10 cellular contexts compared by ENCODE assay signal in genomic region chr9:134648701-134649525, GRCh38. TPM values are rescaled to one million over a fixed set of nuclear protein-coding genes. Genes with fewer than 3 reads are reported as not detected.
DNase-seq lines count a peak whose midpoint lies in the region; TF ChIP-seq lines count a peak whose summit lies in the region.
"Had no signal": no experiment of that assay in that cellular context is flagged by ENCODE, and none has a peak within 500 bp of the region (broad histone marks: within the 10 kb centered on the region; RNA-seq: fewer than 3 reads in every experiment).

No MANE protein-coding gene starts in this region.

- TF ChIP-seq EP300 in esophagus muscularis mucosa (IDR thresholded peaks at IDR 0.05): no peak

- TF ChIP-seq POLR2A in esophagus muscularis mucosa (IDR thresholded peaks at IDR 0.05; ENCODE audit: low read depth): no peak

- H3K36me3 ChIP-seq in esophagus muscularis mucosa (peaks cover 0 to 8% (median 0%) of the 10 kb centered on the region in 4 donors), skeletal muscle satellite cell (ENCODE audit: insufficient read depth, low read length) (peaks cover 54% of the 10 kb centered on the region)
- H3K36me3 ChIP-seq: neutrophil had no signal

- H3K4me3 ChIP-seq in esophagus muscularis mucosa (no peak overlapping the region), skeletal muscle satellite cell (ENCODE audit: low read length) (peak overlapping the region; percentile 32)

- H3K4me1 ChIP-seq in esophagus muscularis mucosa: peaks cover 33 to 95% (median 92%) of the 10 kb centered on the region in 4 donors
- peaks cover 64% of the 10 kb centered on the region for H3K4me1 ChIP-seq in skeletal muscle satellite cell (ENCODE audit: control insufficient read depth, insufficient read depth, low read length)

- H3K27ac ChIP-seq in esophagus muscularis mucosa (replicated peaks in 1 of 4): peak overlapping the region; percentile 96 to 99 (median 98)
- H3K27ac ChIP-seq: neutrophil had no signal

- intact Hi-C loops in esophagus muscularis mucosa (cut with DNase I): no loop called here

- DNase-seq in EH (ENCODE audit: low read depth) (peak; percentile 88), LoVo (ENCODE audit: low spot score) (peak; percentile 20), esophagus muscularis mucosa (ENCODE audit: extremely low spot score) (no peak), iPS-NIHi7 (ENCODE audit: extremely low spot score) (no peak), 8988T (no peak), GM19238 (ENCODE audit: insufficient read length, low spot score) (no peak)
- DNase-seq: GOT3 had no signal

- H3K9me3 ChIP-seq in esophagus muscularis mucosa (no peaks in the 10 kb centered on the region), skeletal muscle satellite cell (replicated peaks; ENCODE audit: low read length) (no peaks in the 10 kb centered on the region)
- H3K9me3 ChIP-seq: neutrophil had no signal

- no peak for TF ChIP-seq CTCF in esophagus muscularis mucosa (IDR thresholded peaks at IDR 0.05)

- H3K27me3 ChIP-seq in esophagus muscularis mucosa (no peaks in the 10 kb centered on the region), skeletal muscle satellite cell (ENCODE audit: control insufficient read depth, insufficient read depth, low read length) (no peaks in the 10 kb centered on the region)

- 85% methylated on average over 14 of the region's 20 CpGs for WGBS in esophagus muscularis mucosa

- H3K4me2 ChIP-seq in skeletal muscle satellite cell (ENCODE audit: low read length): peak overlapping the region; percentile 65

- H3K9ac ChIP-seq in skeletal muscle satellite cell (ENCODE audit: low read depth, low read length): peak overlapping the region; percentile 50

RNA-seq across cellular contexts. Expression of gene COL5A1, which starts 7.3 kb away (rescaled TPM):
- total RNA-seq in esophagus muscularis mucosa: 10 to 100 TPM; 36.0 to 89.5 (median 56.4) TPM
- total RNA-seq in skeletal muscle satellite cell (2012; rRNA removed): 64.6 and 148 TPM in 2 replicates
- total RNA-seq: activated T-helper 2 cell treated with anti-CD3 and anti-CD28 coated beads, Interferon-gamma antibody, Interleukin-2, Interleukin-4, amounts not matched to agents 10 μg/mL and 5 μg/mL and 100 μg/mL, durations not matched to agents 14 hours and 24 hours and 36 hours had no signal

Comparison
In these comparisons a context has a peak if more than half of its experiments do, and no peak if none do; other contexts are left out.
1. DNase-seq: peak in EH (single experiment) and LoVo (single experiment); none in esophagus muscularis mucosa (single experiment), iPS-NIHi7 (single experiment), 8988T (single experiment) and GM19238 (single experiment).